Comparison of ENCODE assay signal across 1 cellular context in the genomic region with DNA sequence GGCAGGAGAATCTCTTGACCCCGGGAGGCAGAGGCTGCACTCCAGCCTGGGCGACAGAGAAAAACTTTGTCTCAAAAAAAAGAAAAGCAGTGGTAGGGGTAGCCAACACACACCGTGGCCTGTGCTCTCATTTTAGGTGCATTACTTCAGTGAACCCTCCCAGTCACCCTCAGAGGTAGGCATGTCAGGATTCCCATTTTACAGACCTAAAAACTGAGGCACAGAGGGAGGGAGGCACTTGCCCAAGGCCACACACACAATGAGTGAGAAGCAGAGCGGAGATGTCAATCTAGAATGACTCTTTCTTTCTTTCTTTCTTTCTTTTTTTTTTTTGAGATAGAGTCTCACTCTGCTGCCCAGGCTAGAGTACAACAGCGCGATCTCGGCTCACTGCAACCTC.
TF ChIP-seq lines count a peak whose summit lies in the region.

No MANE protein-coding gene starts in this region.

TF ChIP-seq in HepG2, 621 proteins besides CTCF, POLR2A, EP300 and RAD21:
- TF ChIP-seq ZNF253 (CRISPR knock-in tag; IDR thresholded peaks at IDR 0.05; ENCODE audit: borderline replicate concordance): no peak
- peak; percentile 81 for TF ChIP-seq ZNF629 (CRISPR knock-in tag; conservative IDR thresholded peaks at IDR 0.05)
- no peak for TF ChIP-seq RXRB (CRISPR knock-in tag; IDR thresholded peaks at IDR 0.05; ENCODE audit: borderline replicate concordance)
- 0 out of 2 replicates have a peak, but pooled peaks have one; percentile 15 for TF ChIP-seq ZMYM3 (CRISPR knock-in tag; IDR thresholded peaks at IDR 0.05)
